ENCODE assay signal across 8 cellular contexts in the genomic region with DNA sequence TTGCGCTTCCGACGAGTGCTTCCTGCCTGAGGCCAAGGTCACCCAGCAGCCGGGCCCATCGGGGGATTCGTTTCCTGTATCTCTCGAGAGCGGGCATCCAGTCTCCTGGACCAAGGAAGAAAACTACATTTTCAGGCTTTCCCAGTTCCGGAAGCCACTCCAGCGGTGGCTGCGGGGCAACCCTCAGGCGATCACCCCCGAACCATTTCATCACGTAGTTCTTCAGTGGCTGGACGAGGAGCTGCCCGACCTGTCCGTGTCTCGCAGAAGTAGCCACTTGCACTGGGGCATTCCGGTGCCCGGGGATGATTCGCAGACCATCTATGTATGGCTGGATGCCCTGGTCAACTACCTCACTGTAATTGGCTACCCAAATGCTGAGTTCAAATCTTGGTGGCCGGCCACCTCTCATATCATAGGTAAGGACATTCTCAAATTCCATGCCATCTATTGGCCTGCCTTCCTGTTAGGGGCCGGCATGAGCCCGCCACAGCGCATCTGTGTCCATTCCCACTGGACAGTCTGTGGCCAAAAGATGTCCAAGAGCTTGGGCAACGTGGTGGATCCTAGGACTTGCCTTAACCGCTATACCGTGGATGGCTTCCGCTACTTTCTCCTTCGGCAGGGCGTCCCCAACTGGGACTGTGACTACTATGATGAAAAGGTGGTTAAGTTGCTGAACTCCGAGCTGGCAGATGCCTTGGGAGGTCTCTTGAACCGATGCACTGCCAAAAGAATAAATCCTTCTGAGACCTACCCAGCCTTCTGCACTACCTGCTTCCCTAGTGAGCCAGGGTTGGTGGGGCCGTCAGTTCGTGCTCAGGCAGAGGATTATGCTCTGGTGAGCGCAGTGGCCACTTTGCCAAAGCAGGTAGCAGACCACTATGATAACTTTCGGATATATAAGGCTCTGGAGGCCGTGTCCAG. TPM values are rescaled to one million over a fixed set of nuclear protein-coding genes. Genes with fewer than 3 reads are reported as not detected.
DNase-seq lines count a peak whose midpoint lies in the region; ATAC-seq and TF ChIP-seq lines count a peak whose summit lies in the region.

No MANE protein-coding gene starts in this region.

- peaks cover 43% of the 10 kb centered on the region for H3K4me1 Mint-ChIP-seq in CD14-positive monocyte
- peaks cover 49% of the 10 kb centered on the region for H3K4me1 Mint-ChIP-seq in HFFc6 (ENCODE audit: low read depth)

- peak; percentile 41 for DNase-seq in CD14-positive monocyte (ENCODE audit: low spot score)
- no peak for DNase-seq in HFFc6
- no peak for DNase-seq in WERI-Rb-1
- peak; percentile 5 for DNase-seq in fibroblast of gingiva (ENCODE audit: low read depth)

- intact Hi-C loops in CD14-positive monocyte (cut with micrococcal nuclease): loop anchor here in 1 of 2 donors (10.0 kb wide), 3 partner anchors 79 to 251 kb away; a partner anchor contains a TSS

- no peak for ATAC-seq in GM21723 (IDR thresholded peaks at IDR 0.05; ENCODE audit: unreplicated experiment)
- ATAC-seq in GM18861 (IDR thresholded peaks at IDR 0.05; ENCODE audit: unreplicated experiment): no peak
- no peak for ATAC-seq in GM21515 (IDR thresholded peaks at IDR 0.05; ENCODE audit: unreplicated experiment)

- H2AFZ ChIP-seq in neuron (ENCODE audit: low read depth, low read length): peak overlapping the region; percentile 100

- peaks cover 2 to 6% (median 4%) of the 10 kb centered on the region in 3 donors for H3K27me3 Mint-ChIP-seq in CD14-positive monocyte (ENCODE audit: low read depth in 3 of 3)
- H3K27me3 Mint-ChIP-seq in HFFc6 (ENCODE audit: insufficient read depth): no peaks in the 10 kb centered on the region

- H3K27ac ChIP-seq in WERI-Rb-1: no peak overlapping the region; the same call in 1 of the 2 replicates

- H3K36me3 Mint-ChIP-seq in CD14-positive monocyte (peaks cover 4 to 5% of the 10 kb centered on the region in 2 donors), HFFc6 (ENCODE audit: low read depth) (no peaks in the 10 kb centered on the region; the same call in 1 of the 2 replicates)

- H3K36me3 ChIP-seq in WERI-Rb-1 (peaks cover 13% of the 10 kb centered on the region), neuron (ENCODE audit: insufficient read depth, low read length) (peaks cover 1% of the 10 kb centered on the region)

- no peaks in the 10 kb centered on the region for H3K9me3 Mint-ChIP-seq in CD14-positive monocyte
- no peaks in the 10 kb centered on the region for H3K9me3 Mint-ChIP-seq in HFFc6

- H3K4me3 Mint-ChIP-seq in CD14-positive monocyte: peak overlapping the region; percentile 91 to 92
- H3K4me3 Mint-ChIP-seq in HFFc6: peak overlapping the region; percentile 89

- H3K27ac Mint-ChIP-seq in CD14-positive monocyte (peak overlapping the region in 5 of 7 donors; percentile 48 to 83 (median 67)), HFFc6 (peak overlapping the region; percentile 76)

- H3K9me3 ChIP-seq in WERI-Rb-1 (ENCODE audit: severe bottlenecking): no peaks in the 10 kb centered on the region
- no peaks in the 10 kb centered on the region for H3K9me3 ChIP-seq in neuron (ENCODE audit: low read length)

- H3K4me3 ChIP-seq in WERI-Rb-1 (ENCODE audit: low read depth, low read length) (peak overlapping the region; percentile 93), neuron (ENCODE audit: low read length) (peak overlapping the region; percentile 99)

- no peaks in the 10 kb centered on the region for H3K27me3 ChIP-seq in WERI-Rb-1 (ENCODE audit: insufficient read depth, low read depth, severe bottlenecking)
- H3K27me3 ChIP-seq in neuron (ENCODE audit: insufficient read depth, low read length): no peaks in the 10 kb centered on the region

- peaks cover 32% of the 10 kb centered on the region for H3K4me1 ChIP-seq in neuron (ENCODE audit: insufficient read depth, low read length)

- TF ChIP-seq CTCF in CD14-positive monocyte (IDR thresholded peaks at IDR 0.05) (no peak), HFFc6 (IDR thresholded peaks at IDR 0.05) (no peak), WERI-Rb-1 (IDR thresholded peaks at IDR 0.05; ENCODE audit: low read depth, low read length) (no peak)

RNA-seq across cellular contexts. Expression of a gene that starts 1.0 kb away (rescaled TPM):
- polyA plus RNA-seq in CD14-positive monocyte: 1 to 10 TPM in 1 of 2 donors, under 1 TPM in 1; 0.66 to 1.3 TPM
- 1 to 10 TPM; 3.6 to 6.9 (median 4.3) TPM for total RNA-seq in HFFc6 (2021; fragmentation: NEBNext Ultra II Directional; extraction: Animal tissue kit (Norgen Biotek cat#: 25700))

RNA-seq across cellular contexts. Expression of a gene that starts 30.8 kb away (rescaled TPM):
- under 1 TPM in 1 of 2 donors, not detected in 1; 0.02 TPM for polyA plus RNA-seq in CD14-positive monocyte
- total RNA-seq in HFFc6 (2021; fragmentation: NEBNext Ultra II Directional; extraction: Animal tissue kit (Norgen Biotek cat#: 25700)): under 1 TPM in 5 of 6 experiments, not detected in 1; 0.05 to 0.45 (median 0.13) TPM

Comparison
In these comparisons a context has a peak if more than half of its experiments do, and no peak if none do; other contexts are left out.
1. DNase-seq: peak in CD14-positive monocyte (single experiment) and fibroblast of gingiva (single experiment); none in HFFc6 (single experiment) and WERI-Rb-1 (single experiment).